In the genomic region with DNA sequence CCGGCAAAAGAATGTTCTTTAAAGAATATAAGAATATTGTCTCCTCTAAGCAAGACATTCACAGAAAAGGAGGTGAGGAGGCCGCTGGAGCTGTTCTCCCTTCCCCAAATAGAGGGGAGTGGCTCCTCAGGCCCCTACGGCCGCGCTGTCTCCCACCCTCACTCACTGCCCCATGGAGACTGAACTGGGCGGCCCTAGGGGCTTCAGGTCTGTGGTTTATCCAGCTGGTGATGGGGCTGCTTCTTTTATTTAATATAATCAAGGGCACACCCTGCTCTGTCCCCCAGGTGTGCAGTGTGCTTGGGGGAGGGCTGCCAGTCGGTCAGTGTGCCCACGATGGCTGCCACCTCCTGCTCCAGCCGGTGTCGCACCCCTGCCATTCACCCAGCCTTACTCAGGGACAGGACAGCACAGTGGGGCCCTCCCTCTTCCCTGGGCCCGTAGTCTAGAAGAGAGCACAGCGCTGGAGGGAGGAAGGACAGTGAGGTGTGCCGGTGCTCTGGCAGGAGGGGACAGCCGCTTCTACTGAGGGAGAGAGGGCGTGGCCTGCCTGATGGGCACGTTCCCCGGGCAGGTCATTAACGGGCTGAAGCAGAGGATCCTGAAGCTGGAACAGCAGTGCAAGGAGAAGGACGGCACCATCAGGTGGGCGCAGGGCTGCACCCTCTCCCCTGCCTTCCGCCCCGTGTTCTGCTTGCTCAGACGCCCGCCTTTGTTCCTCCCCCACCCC, we compare ENCODE assay signal across 17 cellular contexts.
"Had no signal": no experiment of that assay in that cellular context is flagged by ENCODE, and none has a peak within 500 bp of the region (broad histone marks: within the 10 kb centered on the region; RNA-seq: fewer than 3 reads in every experiment).

No MANE protein-coding gene starts in this region.

- H3K27me3 Mint-ChIP-seq: naive thymus-derived CD8-positive, alpha-beta T cell had no signal

- H3K4me3 ChIP-seq: dorsolateral prefrontal cortex, esophagus squamous epithelium, gastroesophageal sphincter, ovary, right atrium auricular region, stomach, thoracic aorta, transverse colon had no signal

- ATAC-seq: gastroesophageal sphincter; naive thymus-derived CD8-positive, alpha-beta T cell had no signal

- H3K27me3 ChIP-seq: dorsolateral prefrontal cortex, esophagus squamous epithelium, gastroesophageal sphincter, ovary, right atrium auricular region, stomach, transverse colon had no signal

- H3K4me1 Mint-ChIP-seq: naive thymus-derived CD8-positive, alpha-beta T cell had no signal

- H3K36me3 ChIP-seq: ovary had no signal

- H3K9me3 Mint-ChIP-seq: naive thymus-derived CD8-positive, alpha-beta T cell had no signal

- H3K4me1 ChIP-seq: esophagus squamous epithelium, gastroesophageal sphincter, right atrium auricular region, stomach, transverse colon had no signal

- H3K9me3 ChIP-seq: esophagus squamous epithelium, gastroesophageal sphincter, ovary, right atrium auricular region, stomach, thoracic aorta, transverse colon had no signal

- H3K27ac ChIP-seq: dorsolateral prefrontal cortex, esophagus squamous epithelium, gastroesophageal sphincter, ovary, right atrium auricular region, stomach, thoracic aorta, transverse colon had no signal

- FAIRE-seq: small intestine had no signal

- DNase-seq: cortex of kidney; dorsolateral prefrontal cortex; effector CD8-positive, alpha-beta T cell; esophagus squamous epithelium; foreskin fibroblast; mammary epithelial cell; naive thymus-derived CD8-positive, alpha-beta T cell; ovary; small intestine; stimulated activated CD4-positive, alpha-beta T cell treated with anti-CD3 and anti-CD28 coated beads, Interleukin-12 subunit alpha, Interleukin-12 subunit beta, amount 100 ng/mL, for 4 hours; stimulated activated naive CD4-positive, alpha-beta T cell; stomach; substantia nigra; transverse colon had no signal

- H3K4me3 Mint-ChIP-seq: naive thymus-derived CD8-positive, alpha-beta T cell had no signal
